Comparison of ENCODE assay signal across 1 cellular context in the genomic region with DNA sequence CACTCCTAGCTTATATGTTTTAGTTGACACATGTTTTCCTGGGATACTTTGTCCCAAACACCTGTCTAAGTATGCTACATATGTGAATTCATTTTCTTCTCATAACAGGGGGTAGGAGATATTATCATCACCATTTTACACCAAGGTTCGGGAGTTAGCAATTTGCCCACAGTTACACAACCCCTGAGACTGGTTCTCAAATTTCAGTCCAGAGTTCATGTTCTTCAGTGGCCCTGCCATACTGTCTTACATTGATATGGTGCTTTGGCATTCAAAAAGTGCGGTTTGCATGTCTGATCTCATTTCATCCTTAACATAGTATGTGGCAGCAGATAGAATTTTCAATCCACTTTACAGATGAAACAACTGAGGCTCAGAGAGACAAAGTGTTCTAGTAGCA.
TF ChIP-seq lines count a peak whose summit lies in the region.

No MANE protein-coding gene starts in this region.

TF ChIP-seq in H1, 55 proteins besides CTCF, POLR2A, EP300 and RAD21:
- TF ChIP-seq PHF8 (conservative IDR thresholded peaks at IDR 0.05; ENCODE audit: low read depth, low read length) (no peak), NANOG (IDR thresholded peaks at IDR 0.05; ENCODE audit: insufficient read depth, low read depth, low read length, poor library complexity, severe bottlenecking) (no peak), ASH2L (IDR thresholded peaks at IDR 0.05; ENCODE audit: low read length) (no peak), POU5F1 (IDR thresholded peaks at IDR 0.05; ENCODE audit: low read depth, low read length) (no peak), RXRA (IDR thresholded peaks at IDR 0.05; ENCODE audit: insufficient read depth, low read depth, low read length) (no peak), GTF2F1 (IDR thresholded peaks at IDR 0.05; ENCODE audit: borderline replicate concordance, low read depth, low read length) (no peak), KDM5A (IDR thresholded peaks at IDR 0.05; ENCODE audit: low read length) (no peak), GABPA (IDR thresholded peaks at IDR 0.05; ENCODE audit: borderline replicate concordance, insufficient read depth, low read length) (no peak)
- TF ChIP-seq, protein P1, sequence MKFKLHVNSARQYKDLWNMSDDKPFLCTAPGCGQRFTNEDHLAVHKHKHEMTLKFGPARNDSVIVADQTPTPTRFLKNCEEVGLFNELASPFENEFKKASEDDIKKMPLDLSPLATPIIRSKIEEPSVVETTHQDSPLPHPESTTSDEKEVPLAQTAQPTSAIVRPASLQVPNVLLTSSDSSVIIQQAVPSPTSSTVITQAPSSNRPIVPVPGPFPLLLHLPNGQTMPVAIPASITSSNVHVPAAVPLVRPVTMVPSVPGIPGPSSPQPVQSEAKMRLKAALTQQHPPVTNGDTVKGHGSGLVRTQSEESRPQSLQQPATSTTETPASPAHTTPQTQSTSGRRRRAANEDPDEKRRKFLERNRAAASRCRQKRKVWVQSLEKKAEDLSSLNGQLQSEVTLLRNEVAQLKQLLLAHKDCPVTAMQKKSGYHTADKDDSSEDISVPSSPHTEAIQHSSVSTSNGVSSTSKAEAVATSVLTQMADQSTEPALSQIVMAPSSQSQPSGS (IDR thresholded peaks at IDR 0.05; ENCODE audit: low read length) = no peak
- TF ChIP-seq, protein P2, sequence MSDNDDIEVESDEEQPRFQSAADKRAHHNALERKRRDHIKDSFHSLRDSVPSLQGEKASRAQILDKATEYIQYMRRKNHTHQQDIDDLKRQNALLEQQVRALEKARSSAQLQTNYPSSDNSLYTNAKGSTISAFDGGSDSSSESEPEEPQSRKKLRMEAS (IDR thresholded peaks at IDR 0.05) = no peak
TF ChIP-seq in H1: peak in this region for 0.
